Comparison of ENCODE assay signal across 1 cellular context in the genomic region with DNA sequence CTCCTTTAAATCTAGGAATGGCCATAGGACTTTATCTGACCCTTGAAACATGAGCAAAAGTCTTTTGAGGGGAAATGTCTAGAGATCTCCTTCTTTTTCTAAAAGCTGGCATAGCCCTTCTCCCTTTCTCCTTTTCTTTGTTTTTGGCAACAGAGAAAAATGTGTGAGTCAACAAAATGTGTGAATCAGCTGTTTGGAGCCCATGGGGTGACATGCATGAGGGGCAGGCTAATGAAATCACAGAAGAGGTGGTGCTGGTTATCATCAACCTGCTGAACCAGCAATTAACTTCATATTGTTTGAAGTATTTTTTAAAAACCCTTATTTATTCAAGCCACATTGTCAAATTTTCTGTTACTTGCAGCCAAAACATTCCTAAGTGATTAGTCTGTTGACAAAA.
TF ChIP-seq lines count a peak whose summit lies in the region.

No MANE protein-coding gene starts in this region.

TF ChIP-seq in WTC11, 78 proteins besides CTCF, POLR2A, EP300 and RAD21 (continued from another document):
- TF ChIP-seq, protein P1, sequence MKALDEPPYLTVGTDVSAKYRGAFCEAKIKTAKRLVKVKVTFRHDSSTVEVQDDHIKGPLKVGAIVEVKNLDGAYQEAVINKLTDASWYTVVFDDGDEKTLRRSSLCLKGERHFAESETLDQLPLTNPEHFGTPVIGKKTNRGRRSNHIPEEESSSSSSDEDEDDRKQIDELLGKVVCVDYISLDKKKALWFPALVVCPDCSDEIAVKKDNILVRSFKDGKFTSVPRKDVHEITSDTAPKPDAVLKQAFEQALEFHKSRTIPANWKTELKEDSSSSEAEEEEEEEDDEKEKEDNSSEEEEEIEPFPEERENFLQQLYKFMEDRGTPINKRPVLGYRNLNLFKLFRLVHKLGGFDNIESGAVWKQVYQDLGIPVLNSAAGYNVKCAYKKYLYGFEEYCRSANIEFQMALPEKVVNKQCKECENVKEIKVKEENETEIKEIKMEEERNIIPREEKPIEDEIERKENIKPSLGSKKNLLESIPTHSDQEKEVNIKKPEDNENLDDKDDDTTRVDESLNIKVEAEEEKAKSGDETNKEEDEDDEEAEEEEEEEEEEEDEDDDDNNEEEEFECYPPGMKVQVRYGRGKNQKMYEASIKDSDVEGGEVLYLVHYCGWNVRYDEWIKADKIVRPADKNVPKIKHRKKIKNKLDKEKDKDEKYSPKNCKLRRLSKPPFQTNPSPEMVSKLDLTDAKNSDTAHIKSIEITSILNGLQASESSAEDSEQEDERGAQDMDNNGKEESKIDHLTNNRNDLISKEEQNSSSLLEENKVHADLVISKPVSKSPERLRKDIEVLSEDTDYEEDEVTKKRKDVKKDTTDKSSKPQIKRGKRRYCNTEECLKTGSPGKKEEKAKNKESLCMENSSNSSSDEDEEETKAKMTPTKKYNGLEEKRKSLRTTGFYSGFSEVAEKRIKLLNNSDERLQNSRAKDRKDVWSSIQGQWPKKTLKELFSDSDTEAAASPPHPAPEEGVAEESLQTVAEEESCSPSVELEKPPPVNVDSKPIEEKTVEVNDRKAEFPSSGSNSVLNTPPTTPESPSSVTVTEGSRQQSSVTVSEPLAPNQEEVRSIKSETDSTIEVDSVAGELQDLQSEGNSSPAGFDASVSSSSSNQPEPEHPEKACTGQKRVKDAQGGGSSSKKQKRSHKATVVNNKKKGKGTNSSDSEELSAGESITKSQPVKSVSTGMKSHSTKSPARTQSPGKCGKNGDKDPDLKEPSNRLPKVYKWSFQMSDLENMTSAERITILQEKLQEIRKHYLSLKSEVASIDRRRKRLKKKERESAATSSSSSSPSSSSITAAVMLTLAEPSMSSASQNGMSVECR (CRISPR knock-in tag; IDR thresholded peaks at IDR 0.05; ENCODE audit: borderline replicate concordance), result no peak
- no peak for TF ChIP-seq FOXJ3 (CRISPR knock-in tag; IDR thresholded peaks at IDR 0.05; ENCODE audit: borderline replicate concordance)
- TF ChIP-seq, protein P2, sequence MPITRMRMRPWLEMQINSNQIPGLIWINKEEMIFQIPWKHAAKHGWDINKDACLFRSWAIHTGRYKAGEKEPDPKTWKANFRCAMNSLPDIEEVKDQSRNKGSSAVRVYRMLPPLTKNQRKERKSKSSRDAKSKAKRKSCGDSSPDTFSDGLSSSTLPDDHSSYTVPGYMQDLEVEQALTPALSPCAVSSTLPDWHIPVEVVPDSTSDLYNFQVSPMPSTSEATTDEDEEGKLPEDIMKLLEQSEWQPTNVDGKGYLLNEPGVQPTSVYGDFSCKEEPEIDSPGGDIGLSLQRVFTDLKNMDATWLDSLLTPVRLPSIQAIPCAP (CRISPR knock-in tag; IDR thresholded peaks at IDR 0.05), result no peak
- no peak for TF ChIP-seq RORB (CRISPR knock-in tag; IDR thresholded peaks at IDR 0.05)
